Comparison of ENCODE assay signal across 1 cellular context in the genomic region with DNA sequence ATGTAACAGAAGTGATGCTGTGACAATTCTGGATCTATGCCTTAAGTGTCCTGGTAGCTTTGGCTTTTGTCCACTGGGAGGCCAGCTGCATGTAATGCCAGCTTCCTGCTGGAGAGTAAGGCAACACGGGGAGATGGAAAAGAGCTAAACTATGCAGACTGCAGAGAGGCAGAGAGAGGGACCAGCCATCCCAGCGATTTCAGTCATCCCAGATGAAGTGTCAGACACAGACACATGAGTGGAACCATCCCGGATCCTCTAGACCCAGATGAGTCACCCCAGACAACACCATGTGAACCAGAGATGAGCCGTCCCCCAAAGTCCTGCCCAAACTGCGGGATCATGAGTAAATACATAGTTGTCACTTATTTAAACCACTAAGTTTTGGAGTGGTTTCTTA.
A peak's percentile ranks its signal among the peaks of the same experiment; 100 is the strongest.
TF ChIP-seq lines count a peak whose summit lies in the region.

No MANE protein-coding gene starts in this region.

TF ChIP-seq in IMR-90, 13 proteins besides CTCF, POLR2A, EP300 and RAD21:
- TF ChIP-seq MAFK (IDR thresholded peaks at IDR 0.05; ENCODE audit: low read depth, low read length) (no peak), MXI1 (IDR thresholded peaks at IDR 0.05; ENCODE audit: borderline replicate concordance, low read depth, low read length) (no peak), MAZ (IDR thresholded peaks at IDR 0.05; ENCODE audit: borderline replicate concordance, low read depth, low read length) (no peak), BHLHE40 (IDR thresholded peaks at IDR 0.05; ENCODE audit: low read depth, low read length) (no peak)
- TF ChIP-seq, protein P1, sequence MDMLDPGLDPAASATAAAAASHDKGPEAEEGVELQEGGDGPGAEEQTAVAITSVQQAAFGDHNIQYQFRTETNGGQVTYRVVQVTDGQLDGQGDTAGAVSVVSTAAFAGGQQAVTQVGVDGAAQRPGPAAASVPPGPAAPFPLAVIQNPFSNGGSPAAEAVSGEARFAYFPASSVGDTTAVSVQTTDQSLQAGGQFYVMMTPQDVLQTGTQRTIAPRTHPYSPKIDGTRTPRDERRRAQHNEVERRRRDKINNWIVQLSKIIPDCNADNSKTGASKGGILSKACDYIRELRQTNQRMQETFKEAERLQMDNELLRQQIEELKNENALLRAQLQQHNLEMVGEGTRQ (IDR thresholded peaks at IDR 0.05; ENCODE audit: low read depth, low read length): 0 out of 2 replicates have a peak, but pooled peaks have one; percentile 2
